8 cellular contexts compared by ENCODE assay signal in the genomic region with DNA sequence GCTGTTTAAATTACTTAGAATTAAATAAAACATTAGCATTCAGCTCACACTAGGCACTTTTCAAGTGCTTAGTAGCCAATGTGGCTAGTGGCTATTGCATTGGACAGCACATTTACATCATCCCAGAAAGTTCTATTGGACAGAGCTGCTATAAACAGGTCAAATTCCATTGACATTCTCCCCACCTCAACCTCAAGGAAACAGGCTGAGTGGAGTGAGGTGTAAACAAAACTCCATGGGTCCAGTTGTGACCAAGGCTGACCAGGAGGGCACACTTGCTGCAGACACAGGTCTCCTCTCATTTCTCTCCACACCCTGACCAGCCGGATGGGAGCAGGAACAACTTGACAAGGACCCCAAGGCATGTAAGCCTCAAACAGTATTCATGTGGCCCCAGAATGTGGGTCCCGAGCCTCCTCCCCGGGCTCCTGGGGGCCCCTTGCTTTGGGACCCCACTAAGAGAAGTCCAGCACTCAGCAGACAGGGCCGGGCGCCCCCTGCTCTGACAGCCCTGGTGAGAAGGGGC. TPM values are rescaled to one million over a fixed set of nuclear protein-coding genes. Genes with fewer than 3 reads are reported as not detected.
DNase-seq lines count a peak whose midpoint lies in the region; ATAC-seq and TF ChIP-seq lines count a peak whose summit lies in the region.

No MANE protein-coding gene starts in this region.

- H3K27me3 ChIP-seq in BLaER1 treated with 17β-estradiol and CSF1 and Interleukin-3, amounts not matched to agents 10 nM and 100 nM, result peaks cover 33 to 64% (median 57%) of the 10 kb centered on the region in 11 experiments
- no peaks in the 10 kb centered on the region for H3K27me3 ChIP-seq in Loucy (ENCODE audit: insufficient read depth, low read length, poor library complexity, severe bottlenecking)
- H3K27me3 ChIP-seq in effector memory CD4-positive, alpha-beta T cell (replicated peaks; ENCODE audit: control insufficient read depth, insufficient read depth, low read length, poor library complexity, severe bottlenecking), result peaks cover 8% of the 10 kb centered on the region

- TF ChIP-seq CTCF in Loucy (conservative IDR thresholded peaks at IDR 0.05; ENCODE audit: low read length) (no peak), omental fat pad (IDR thresholded peaks at IDR 0.05) (no peak)

- peak overlapping the region in 10 of 11 experiments; percentile 33 to 70 (median 62); a peak in 19 of 22 replicates for H3K9ac ChIP-seq in BLaER1 treated with 17β-estradiol and CSF1 and Interleukin-3, amounts not matched to agents 10 nM and 100 nM
- peak overlapping the region; percentile 71 for H3K9ac ChIP-seq in Loucy (ENCODE audit: low read depth, low read length, poor library complexity, severe bottlenecking)

- ATAC-seq in naive thymus-derived CD8-positive, alpha-beta T cell, result no peak
- no peak for ATAC-seq in HG03139 (IDR thresholded peaks at IDR 0.05; ENCODE audit: unreplicated experiment)
- no peak for ATAC-seq in GM19452 (IDR thresholded peaks at IDR 0.05; ENCODE audit: unreplicated experiment)
- ATAC-seq in omental fat pad (ENCODE audit: low FRiP score), result no peak

- peak overlapping the region in 4 of 10 donors; percentile 41 to 81 (median 62) for H3K27ac Mint-ChIP-seq in naive thymus-derived CD8-positive, alpha-beta T cell

- H3K36me3 ChIP-seq in BLaER1 treated with 17β-estradiol and CSF1 and Interleukin-3, amounts not matched to agents 10 nM and 100 nM, result no peaks in the 10 kb centered on the region
- H3K36me3 ChIP-seq in Loucy (ENCODE audit: insufficient read depth, low read length), result no peaks in the 10 kb centered on the region
- H3K36me3 ChIP-seq in effector memory CD4-positive, alpha-beta T cell (ENCODE audit: control insufficient read depth, insufficient read depth, low read length), result no peaks in the 10 kb centered on the region

- peak overlapping the region; percentile 46 to 68 (median 58) for H3K4me3 ChIP-seq in BLaER1 treated with 17β-estradiol and CSF1 and Interleukin-3, amounts not matched to agents 10 nM and 100 nM
- peak overlapping the region; percentile 81 for H3K4me3 ChIP-seq in Loucy (ENCODE audit: low read length, poor library complexity, severe bottlenecking)
- H3K4me3 ChIP-seq in effector memory CD4-positive, alpha-beta T cell (ENCODE audit: insufficient read depth, low read depth, low read length, poor library complexity, severe bottlenecking), result peak overlapping the region; percentile 48

- H3F3A ChIP-seq in Loucy (ENCODE audit: low read depth), result no peaks in the 10 kb centered on the region

- peak overlapping the region; percentile 66 for H2AFZ ChIP-seq in Loucy (ENCODE audit: low read length)

- peaks cover 9 to 41% (median 19%) of the 10 kb centered on the region in 5 donors for H3K27me3 Mint-ChIP-seq in naive thymus-derived CD8-positive, alpha-beta T cell

- H3K9me3 Mint-ChIP-seq in naive thymus-derived CD8-positive, alpha-beta T cell, result no peaks in the 10 kb centered on the region

- no peaks in the 10 kb centered on the region for H3K79me2 ChIP-seq in Loucy (ENCODE audit: insufficient read depth, low read length)

- H3K4me1 Mint-ChIP-seq in naive thymus-derived CD8-positive, alpha-beta T cell, result peaks cover 6 to 9% (median 7%) of the 10 kb centered on the region in 4 donors

- no peaks in the 10 kb centered on the region for H3K9me3 ChIP-seq in BLaER1 treated with 17β-estradiol and CSF1 and Interleukin-3, amounts not matched to agents 10 nM and 100 nM (replicated peaks in 1 of 11)
- no peaks in the 10 kb centered on the region for H3K9me3 ChIP-seq in Loucy (ENCODE audit: insufficient read depth, low read depth, low read length)
- no peaks in the 10 kb centered on the region for H3K9me3 ChIP-seq in effector memory CD4-positive, alpha-beta T cell (ENCODE audit: control insufficient read depth, low read length)

- H3K4me3 Mint-ChIP-seq in naive thymus-derived CD8-positive, alpha-beta T cell, result peak overlapping the region; percentile 66 to 88 (median 79)

- POLR2A ChIA-PET in naive thymus-derived CD8-positive, alpha-beta T cell (lab: Charles Lee), result interaction anchor here (1.2 kb wide), 1 partner anchor 29 kb away, joined by 3 read pairs; no protein-coding TSS in a partner anchor

- DNase-seq in effector memory CD4-positive, alpha-beta T cell, result no peak
- DNase-seq in naive thymus-derived CD8-positive, alpha-beta T cell, result no peak
- DNase-seq in activated effector memory CD4-positive, alpha-beta T cell treated with Interleukin-2 at 50 U/mL for 16 hours, result no peak
- no peak for DNase-seq in omental fat pad (ENCODE audit: low spot score)

- H3K4me1 ChIP-seq in BLaER1 treated with 17β-estradiol and CSF1 and Interleukin-3, amounts not matched to agents 10 nM and 100 nM, result peaks cover 0 to 21% (median 4%) of the 10 kb centered on the region in 10 experiments; a peak in 7 of 20 replicates
- H3K4me1 ChIP-seq in Loucy (ENCODE audit: insufficient read depth, low read length, poor library complexity, severe bottlenecking), result peaks cover 6% of the 10 kb centered on the region
- peaks cover 4% of the 10 kb centered on the region for H3K4me1 ChIP-seq in effector memory CD4-positive, alpha-beta T cell (ENCODE audit: control insufficient read depth, insufficient read depth, low read length, poor library complexity, severe bottlenecking)

- H3K9me2 ChIP-seq in Loucy (replicated peaks; ENCODE audit: low read depth, low read length), result no peaks in the 10 kb centered on the region

- peak overlapping the region in 2 of 11 experiments; percentile 40 to 47; a peak in 4 of 22 replicates for H3K27ac ChIP-seq in BLaER1 treated with 17β-estradiol and CSF1 and Interleukin-3, amounts not matched to agents 10 nM and 100 nM
- no peak overlapping the region for H3K27ac ChIP-seq in effector memory CD4-positive, alpha-beta T cell (ENCODE audit: insufficient read depth, low read length, poor library complexity, severe bottlenecking)

- no peaks in the 10 kb centered on the region; a peak in 1 of 22 replicates for H4K20me1 ChIP-seq in BLaER1 treated with 17β-estradiol and CSF1 and Interleukin-3, amounts not matched to agents 10 nM and 100 nM
- no peaks in the 10 kb centered on the region for H4K20me1 ChIP-seq in Loucy (ENCODE audit: insufficient read depth, low read length, poor library complexity, severe bottlenecking)

- no peaks in the 10 kb centered on the region for H3K36me3 Mint-ChIP-seq in naive thymus-derived CD8-positive, alpha-beta T cell

- peak overlapping the region; percentile 61 to 86 (median 76) for H3K4me2 ChIP-seq in BLaER1 treated with 17β-estradiol and CSF1 and Interleukin-3, amounts not matched to agents 10 nM and 100 nM
- peak overlapping the region; percentile 92 for H3K4me2 ChIP-seq in Loucy (ENCODE audit: low read depth, low read length, poor library complexity, severe bottlenecking)

RNA-seq across cellular contexts. Expression of a gene that starts 0.5 kb away (rescaled TPM):
- total RNA-seq in naive thymus-derived CD8-positive, alpha-beta T cell, result under 1 TPM; 0.52 to 0.94 TPM
- polyA plus RNA-seq in naive thymus-derived CD8-positive, alpha-beta T cell, result under 1 TPM; 0.09 to 0.33 (median 0.13) TPM
- under 1 TPM; 0.09 to 0.63 (median 0.19) TPM for total RNA-seq in omental fat pad

RNA-seq across cellular contexts. Expression of a gene that starts 30.0 kb away (rescaled TPM):
- total RNA-seq in naive thymus-derived CD8-positive, alpha-beta T cell, result 10 to 100 TPM; 19.1 to 19.2 TPM
- 10 to 100 TPM; 20.5 to 30.2 (median 21.9) TPM for polyA plus RNA-seq in naive thymus-derived CD8-positive, alpha-beta T cell
- 10 to 100 TPM; 27.8 to 39.3 (median 30.4) TPM for total RNA-seq in omental fat pad

RNA-seq across cellular contexts. Expression of a gene that starts 32.7 kb away (rescaled TPM):
- total RNA-seq in naive thymus-derived CD8-positive, alpha-beta T cell, result 100 to 1,000 TPM; 118 to 129 TPM
- polyA plus RNA-seq in naive thymus-derived CD8-positive, alpha-beta T cell, result 10 to 100 TPM; 63.6 to 70.1 (median 66.2) TPM
- total RNA-seq in omental fat pad, result 10 to 100 TPM; 46.5 to 72.5 (median 70.7) TPM

RNA-seq across cellular contexts. Expression of a gene that starts 48.4 kb away (rescaled TPM):
- under 1 TPM; 0.18 to 0.36 TPM for total RNA-seq in naive thymus-derived CD8-positive, alpha-beta T cell
- under 1 TPM in 2 of 3 donors, not detected in 1; 0.09 to 0.10 TPM for polyA plus RNA-seq in naive thymus-derived CD8-positive, alpha-beta T cell
- total RNA-seq in omental fat pad, result not detected
